Comparison of ENCODE assay signal across 8 cellular contexts in the genomic region with DNA sequence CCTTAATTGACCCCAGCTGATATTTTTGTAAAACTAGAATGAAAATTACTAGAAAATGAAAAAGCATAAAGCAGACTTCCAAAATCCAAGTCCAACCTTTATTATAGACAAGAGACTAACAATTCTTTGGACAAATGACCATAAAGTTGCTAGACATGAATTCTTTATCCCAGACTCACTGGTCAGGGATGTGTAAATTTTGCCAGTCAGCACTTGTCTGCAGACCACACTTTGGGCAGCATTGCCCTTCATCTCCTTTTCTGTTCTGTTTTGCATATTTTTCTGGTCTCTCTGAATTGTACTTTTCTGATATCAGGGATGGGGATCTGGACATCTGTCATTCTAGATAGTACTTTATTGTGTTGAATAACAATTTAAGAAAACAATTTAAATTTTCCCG. TPM values are rescaled to one million over a fixed set of nuclear protein-coding genes. Genes with fewer than 3 reads are reported as not detected.
"Had no signal": no experiment of that assay in that cellular context is flagged by ENCODE, and none has a peak within 500 bp of the region (broad histone marks: within the 10 kb centered on the region; RNA-seq: fewer than 3 reads in every experiment).

No MANE protein-coding gene starts in this region.

- H3K4me3 ChIP-seq: GM23248 had no signal

- H3K9ac ChIP-seq: GM23248 had no signal

- H3K27ac ChIP-seq: GM23248, HL-60 had no signal

- DNase-seq: GM23248, H9, HCEC 1CT, KG1 had no signal

- H2AFZ ChIP-seq: GM23248 had no signal

- FAIRE-seq: H1, H54 had no signal

RNA-seq across cellular contexts. Expression of a gene that starts 10.1 kb away (rescaled TPM):
- polyA plus RNA-seq: IgD-negative memory B cell had no signal
